ENCODE assay signal across 16 cellular contexts in the genomic region with DNA sequence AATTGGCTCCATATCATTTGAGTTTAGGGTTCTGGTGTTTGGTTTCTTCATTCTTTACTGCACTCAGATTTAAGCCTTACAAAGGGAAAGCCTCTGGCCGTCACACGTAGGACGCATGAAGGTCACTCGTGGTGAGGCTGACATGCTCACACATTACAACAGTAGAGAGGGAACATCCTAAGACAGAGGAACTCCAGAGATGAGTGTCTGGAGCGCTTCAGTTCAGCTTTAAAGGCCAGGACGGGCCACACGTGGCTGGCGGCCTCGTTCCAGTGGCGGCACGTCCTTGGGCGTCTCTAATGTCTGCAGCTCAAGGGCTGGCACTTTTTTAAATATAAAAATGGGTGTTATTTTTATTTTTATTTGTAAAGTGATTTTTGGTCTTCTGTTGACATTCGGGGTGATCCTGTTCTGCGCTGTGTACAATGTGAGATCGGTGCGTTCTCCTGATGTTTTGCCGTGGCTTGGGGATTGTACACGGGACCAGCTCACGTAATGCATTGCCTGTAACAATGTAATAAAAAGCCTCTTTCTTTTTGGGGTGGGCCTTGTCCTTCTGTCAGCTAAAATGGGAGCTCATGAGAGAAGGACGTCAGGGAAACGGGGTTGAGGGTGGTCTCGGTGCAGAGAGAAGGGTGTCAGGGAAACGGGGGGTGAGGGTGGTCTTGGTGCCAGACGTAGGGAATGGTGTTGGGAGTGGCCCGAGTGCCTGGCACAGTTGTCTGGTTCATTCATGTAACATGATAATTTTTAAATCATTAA. TPM values are rescaled to one million over a fixed set of nuclear protein-coding genes. Genes with fewer than 3 reads are reported as not detected.
DNase-seq lines count a peak whose midpoint lies in the region; ATAC-seq and TF ChIP-seq lines count a peak whose summit lies in the region.
"Had no signal": no experiment of that assay in that cellular context is flagged by ENCODE, and none has a peak within 500 bp of the region (broad histone marks: within the 10 kb centered on the region; RNA-seq: fewer than 3 reads in every experiment).

No MANE protein-coding gene starts in this region.

- peak overlapping the region; percentile 5 for H3K27ac Mint-ChIP-seq in central memory CD8-positive, alpha-beta T cell (ENCODE audit: low read depth)
- peak overlapping the region; percentile 31 for H3K27ac Mint-ChIP-seq in stimulated activated naive B cell treated with anti-CD40 and anti-IgM and Interleukin-4, amounts not matched to agents 10 μg/mL and 1 μg/mL and 100 μg/mL, for 72 hours

- POLR2A ChIA-PET in PC-9 (lab: Charles Lee; ENCODE audit: unreplicated experiment) = no interaction called here

- H3K79me2 ChIP-seq in PC-9 (ENCODE audit: low read depth) = no peaks in the 10 kb centered on the region

- peak in 1 of 2 donors; percentile 41 for DNase-seq in cardiac muscle cell (ENCODE audit: low read depth in 1 of 2, low spot score in 1 of 2)
- no peak for DNase-seq in left ventricle myocardium superior
- DNase-seq in PC-9 = no peak
- no peak for DNase-seq in central memory CD8-positive, alpha-beta T cell (ENCODE audit: low spot score in 2 of 2)
- DNase-seq in stimulated activated naive B cell treated with anti-CD40 and anti-IgM and Interleukin-4, amounts not matched to agents 10 μg/mL and 1 μg/mL and 100 μg/mL, for 72 hours = no peak
- no peak for DNase-seq in vagina (ENCODE audit: extremely low spot score in 2 of 2)
- no peak for DNase-seq in LoVo (ENCODE audit: low spot score)
- no peak for DNase-seq in sciatic nerve (ENCODE audit: low spot score)
- DNase-seq: DMS53, KG1, NCI-H1048, NCI-H1436 treated with DMSO at 0.1 percent for 48 hours, NCI-H2081 treated with DMSO at 0.1 percent for 48 hours, NCI-H510A, NCI-H774 had no signal

- BruUV-seq in PC-9 (replicated peaks; lab: Mats Ljungman, UMichigan) = TSS peak; percentile 71

- H3K4me1 ChIP-seq in cardiac muscle cell (ENCODE audit: low read depth) (no peaks in the 10 kb centered on the region), PC-9 (replicated peaks; ENCODE audit: insufficient read depth) (no peaks in the 10 kb centered on the region), vagina (no peaks in the 10 kb centered on the region)
- H3K4me1 ChIP-seq: BLaER1 treated with 17β-estradiol and CSF1 and Interleukin-3, amounts not matched to agents 10 nM and 100 nM had no signal

- no peak for ATAC-seq in left ventricle myocardium superior
- ATAC-seq in central memory CD8-positive, alpha-beta T cell (replicated peaks; ENCODE audit: extremely low read depth, poor library complexity, severe bottlenecking) = no peak
- ATAC-seq in stimulated activated naive B cell treated with anti-CD40 and anti-IgM and Interleukin-4, amounts not matched to agents 10 μg/mL and 1 μg/mL and 100 μg/mL, for 72 hours (replicated peaks) = peak in 1 of 2 donors; percentile 24
- ATAC-seq in sciatic nerve = no peak

- H3K36me3 ChIP-seq in cardiac muscle cell (peaks cover 32% of the 10 kb centered on the region), PC-9 (ENCODE audit: low read depth) (peaks cover 15% of the 10 kb centered on the region), vagina (peaks cover 0 to 46% of the 10 kb centered on the region in 2 donors)

- H3F3A ChIP-seq in PC-9 (ENCODE audit: insufficient read depth, low read depth) = peaks cover 21% of the 10 kb centered on the region

- H3K4me1 Mint-ChIP-seq in central memory CD8-positive, alpha-beta T cell = peaks cover under 1% of the 10 kb centered on the region
- H3K4me1 Mint-ChIP-seq in stimulated activated naive B cell treated with anti-CD40 and anti-IgM and Interleukin-4, amounts not matched to agents 10 μg/mL and 1 μg/mL and 100 μg/mL, for 72 hours = peaks cover under 1 to 5% of the 10 kb centered on the region in 2 donors

- no peaks in the 10 kb centered on the region for H3K9me2 ChIP-seq in PC-9 (ENCODE audit: insufficient read depth)

- H3K9me3 ChIP-seq in cardiac muscle cell (ENCODE audit: low read depth) = no peaks in the 10 kb centered on the region
- H3K9me3 ChIP-seq in PC-9 (ENCODE audit: insufficient read depth, low read depth) = no peaks in the 10 kb centered on the region
- H3K9me3 ChIP-seq in vagina = no peaks in the 10 kb centered on the region
- H3K9me3 ChIP-seq: BLaER1 treated with 17β-estradiol and CSF1 and Interleukin-3, amounts not matched to agents 10 nM and 100 nM had no signal

- H3K4me2 ChIP-seq in PC-9 = no peak overlapping the region
- H3K4me2 ChIP-seq: BLaER1 treated with 17β-estradiol and CSF1 and Interleukin-3, amounts not matched to agents 10 nM and 100 nM had no signal

- peaks cover 30% of the 10 kb centered on the region for H4K20me1 ChIP-seq in PC-9 (ENCODE audit: insufficient read depth)

- H2AFZ ChIP-seq in PC-9 = no peak overlapping the region

- TF ChIP-seq POLR2A in vagina (IDR thresholded peaks at IDR 0.05) = no peak

- no peak overlapping the region for H3K4me3 Mint-ChIP-seq in central memory CD8-positive, alpha-beta T cell
- H3K4me3 Mint-ChIP-seq in stimulated activated naive B cell treated with anti-CD40 and anti-IgM and Interleukin-4, amounts not matched to agents 10 μg/mL and 1 μg/mL and 100 μg/mL, for 72 hours = no peak overlapping the region

- TF ChIP-seq CTCF in cardiac muscle cell (IDR thresholded peaks at IDR 0.05; ENCODE audit: low read depth, low read length) (no peak), PC-9 (conservative IDR thresholded peaks at IDR 0.05) (no peak), vagina (IDR thresholded peaks at IDR 0.05) (no peak)

- intact Hi-C loops in left ventricle myocardium superior (cut with micrococcal nuclease) = no loop called here
- intact Hi-C loops in PC-9 (cut with micrococcal nuclease; ENCODE audit: unreplicated experiment) = no loop called here
- intact Hi-C loops in vagina (cut with DNase I) = no loop called here
- intact Hi-C loops in sciatic nerve (cut with DNase I) = no loop called here

- peaks cover 40% of the 10 kb centered on the region for H3K36me3 Mint-ChIP-seq in central memory CD8-positive, alpha-beta T cell (ENCODE audit: insufficient read depth)
- peaks cover 47 to 54% of the 10 kb centered on the region in 2 donors for H3K36me3 Mint-ChIP-seq in stimulated activated naive B cell treated with anti-CD40 and anti-IgM and Interleukin-4, amounts not matched to agents 10 μg/mL and 1 μg/mL and 100 μg/mL, for 72 hours

- H3K27ac ChIP-seq in cardiac muscle cell (peak overlapping the region; percentile 47), PC-9 (no peak overlapping the region), vagina (no peak overlapping the region)
- H3K27ac ChIP-seq: BLaER1 treated with 17β-estradiol and CSF1 and Interleukin-3, amounts not matched to agents 10 nM and 100 nM had no signal

- no peaks in the 10 kb centered on the region for H3K9me3 Mint-ChIP-seq in central memory CD8-positive, alpha-beta T cell
- peaks cover 0 to 3% of the 10 kb centered on the region in 2 donors for H3K9me3 Mint-ChIP-seq in stimulated activated naive B cell treated with anti-CD40 and anti-IgM and Interleukin-4, amounts not matched to agents 10 μg/mL and 1 μg/mL and 100 μg/mL, for 72 hours

- CTCF ChIA-PET in PC-9 (lab: Charles Lee) = no interaction called here

- no peaks in the 10 kb centered on the region for H3K27me3 Mint-ChIP-seq in central memory CD8-positive, alpha-beta T cell
- no peaks in the 10 kb centered on the region for H3K27me3 Mint-ChIP-seq in stimulated activated naive B cell treated with anti-CD40 and anti-IgM and Interleukin-4, amounts not matched to agents 10 μg/mL and 1 μg/mL and 100 μg/mL, for 72 hours

- H3K27me3 ChIP-seq in cardiac muscle cell = no peaks in the 10 kb centered on the region
- no peaks in the 10 kb centered on the region for H3K27me3 ChIP-seq in PC-9 (ENCODE audit: insufficient read depth, low read depth)
- H3K27me3 ChIP-seq in vagina = no peaks in the 10 kb centered on the region
- H3K27me3 ChIP-seq: BLaER1 treated with 17β-estradiol and CSF1 and Interleukin-3, amounts not matched to agents 10 nM and 100 nM had no signal

- no peak overlapping the region for H3K4me3 ChIP-seq in cardiac muscle cell
- no peak overlapping the region for H3K4me3 ChIP-seq in PC-9
- no peak overlapping the region for H3K4me3 ChIP-seq in vagina
- H3K4me3 ChIP-seq: BLaER1 treated with 17β-estradiol and CSF1 and Interleukin-3, amounts not matched to agents 10 nM and 100 nM had no signal

RNA-seq across cellular contexts. Expression of gene LAMP1, which starts 26.0 kb away (rescaled TPM):
- total RNA-seq in cardiac muscle cell (43.8 and 68.6 TPM in 2 replicates), left ventricle myocardium superior (98.6 TPM), PC-9 (2021) (186 and 263 TPM in 2 replicates), vagina (77.8 TPM), sciatic nerve (183 TPM)
- polyA plus RNA-seq in cardiac muscle cell = 60.8 and 83.7 TPM in 2 replicates

RNA-seq across cellular contexts. Expression of gene GRTP1, which starts 40.9 kb away (rescaled TPM):
- total RNA-seq in cardiac muscle cell (18.2 and 24.9 TPM in 2 replicates), left ventricle myocardium superior (0.94 TPM), PC-9 (2021) (22.2 and 22.9 TPM in 2 replicates), vagina (15.0 TPM), sciatic nerve (6.3 TPM)
- 20.1 and 31.6 TPM in 2 replicates for polyA plus RNA-seq in cardiac muscle cell
